ENCODE assay signal across 12 cellular contexts in genomic region chr15:59329570-59330350, GRCh38. TPM values are rescaled to one million over a fixed set of nuclear protein-coding genes. Genes with fewer than 3 reads are reported as not detected.
A peak's percentile ranks its signal among the peaks of the same experiment; 100 is the strongest.
DNase-seq lines count a peak whose midpoint lies in the region; ATAC-seq and TF ChIP-seq lines count a peak whose summit lies in the region.
"Had no signal": no experiment of that assay in that cellular context is flagged by ENCODE, and none has a peak within 500 bp of the region (broad histone marks: within the 10 kb centered on the region; RNA-seq: fewer than 3 reads in every experiment).

No MANE protein-coding gene starts in this region.

- POLR2A ChIA-PET in AG04450 (lab: Yijun Ruan, JAX) = no interaction called here

- no peak overlapping the region for H2AFZ ChIP-seq in Karpas-422 (ENCODE audit: low read length)

- no peaks in the 10 kb centered on the region for H4K20me1 ChIP-seq in Karpas-422 (ENCODE audit: insufficient read depth, low read depth, low read length)

- H3K27ac ChIP-seq in AG04450 (ENCODE audit: low read depth, low read length) = peak overlapping the region; percentile 59
- no peak overlapping the region for H3K27ac ChIP-seq in Karpas-422 (ENCODE audit: low read length)

- peaks cover 7% of the 10 kb centered on the region for H3K4me1 ChIP-seq in Karpas-422 (ENCODE audit: low read length)

- H3K9me3 ChIP-seq in AG04450 (ENCODE audit: control insufficient read depth, insufficient read depth, low read length) = no peaks in the 10 kb centered on the region
- H3K9me3 ChIP-seq in Karpas-422 (ENCODE audit: low read length) = no peaks in the 10 kb centered on the region

- H3K9ac ChIP-seq in Karpas-422 (ENCODE audit: low read length) = no peak overlapping the region

- no peaks in the 10 kb centered on the region for H3K27me3 ChIP-seq in AG04450 (ENCODE audit: control insufficient read depth, insufficient read depth, low read length)
- H3K27me3 ChIP-seq in Karpas-422 (ENCODE audit: low read length) = no peaks in the 10 kb centered on the region

- no peak for ATAC-seq in GM21825 (IDR thresholded peaks at IDR 0.05; ENCODE audit: unreplicated experiment)
- ATAC-seq: activated T-cell treated with anti-CD3 and anti-CD28 coated beads, Interleukin-2, amount 50 U/mL, for 4 hours had no signal

- no peaks in the 10 kb centered on the region for H3K9me2 ChIP-seq in Karpas-422 (replicated peaks; ENCODE audit: insufficient read depth, low read length)

- TF ChIP-seq CTCF in AG04450 (IDR thresholded peaks at IDR 0.05; ENCODE audit: low read depth, low read length) = no peak
- TF ChIP-seq CTCF in epithelial cell of proximal tubule (conservative IDR thresholded peaks at IDR 0.05; ENCODE audit: low read depth, low read length) = no peak
- no peak for TF ChIP-seq CTCF in GM10266 (IDR thresholded peaks at IDR 0.05; ENCODE audit: control insufficient read depth, insufficient read depth, low read depth, missing control alignments)

- no peaks in the 10 kb centered on the region for H3K36me3 ChIP-seq in Karpas-422 (ENCODE audit: insufficient read depth, low read length)

- CTCF ChIA-PET in AG04450 (lab: Charles Lee) = interaction anchor here (1.1 kb wide), 1 partner anchor 82 kb away, joined by 3 read pairs; no protein-coding TSS in a partner anchor

- H3K4me3 ChIP-seq in AG04450 (ENCODE audit: low read depth, low read length) = no peak overlapping the region
- no peak overlapping the region for H3K4me3 ChIP-seq in epithelial cell of proximal tubule (ENCODE audit: low read depth, low read length)
- no peak overlapping the region for H3K4me3 ChIP-seq in Karpas-422 (ENCODE audit: low read length)

- H3K79me2 ChIP-seq in Karpas-422 (ENCODE audit: low read length) = no peaks in the 10 kb centered on the region

- DNase-seq in AG04450 (ENCODE audit: low read depth, low spot score) = peak; percentile 41
- DNase-seq in HuH-7 (ENCODE audit: low spot score) = peak; percentile 37
- peak; percentile 87 for DNase-seq in epithelial cell of proximal tubule (ENCODE audit: low read depth)
- peak; percentile 51 for DNase-seq in mucosa of gallbladder (ENCODE audit: low spot score)
- DNase-seq in GM10266 (ENCODE audit: extremely low spot score) = no peak
- DNase-seq in NCI-H2081 treated with DMSO at 0.1 percent for 48 hours (lab: John Stamatoyannopoulos, UW) = no peak
- no peak for DNase-seq in Karpas-422
- DNase-seq: activated T-cell treated with anti-CD3 and anti-CD28 coated beads, Interleukin-2, amount 50 U/mL, for 4 hours; CD8-positive, alpha-beta memory T cell; nucleus accumbens; T1000 had no signal

- no peak overlapping the region for H3K4me2 ChIP-seq in Karpas-422 (ENCODE audit: low read depth, low read length, poor library complexity, severe bottlenecking)

RNA-seq across cellular contexts. Expression of gene MYO1E, which starts 42.9 kb away (rescaled TPM):
- 44.6 and 49.1 TPM in 2 replicates for polyA plus RNA-seq in AG04450 (2011; rRNA removed)
- polyA minus RNA-seq in AG04450 (2011; rRNA and poly(A)+ RNA removed) = 47.1 and 58.5 TPM in 2 replicates
- total RNA-seq in epithelial cell of proximal tubule = 126 and 403 TPM in 2 replicates
- total RNA-seq in mucosa of gallbladder = 204 TPM
- total RNA-seq in Karpas-422 (2014; rRNA removed; shearing (Covaris generic); ENCODE audit: low replicate concordance) = 0.25 and 1.5 TPM in 2 replicates

Comparison
In these comparisons a context has a peak if more than half of its experiments do, and no peak if none do; other contexts are left out.
1. DNase-seq: peak in AG04450 (single experiment), HuH-7 (single experiment), epithelial cell of proximal tubule (single experiment) and mucosa of gallbladder (single experiment); none in GM10266 (single experiment), NCI-H2081 treated with DMSO at 0.1 percent for 48 hours (single experiment) and Karpas-422 (single experiment).
2. RNA of gene MYO1E, which starts 42.9 kb away (total RNA-seq): 126 to 403 TPM in epithelial cell of proximal tubule and 204 TPM in mucosa of gallbladder (single experiment); 0.25 to 1.5 TPM in Karpas-422; every median in the first group is over 10 times any median in the second.